ENCODE assay signal across 15 cellular contexts in genomic region chr19:15268192-15268927, GRCh38. TPM values are rescaled to one million over a fixed set of nuclear protein-coding genes. Genes with fewer than 3 reads are reported as not detected.
DNase-seq lines count a peak whose midpoint lies in the region; ATAC-seq and TF ChIP-seq lines count a peak whose summit lies in the region.
"Had no signal": no experiment of that assay in that cellular context is flagged by ENCODE, and none has a peak within 500 bp of the region (broad histone marks: within the 10 kb centered on the region; RNA-seq: fewer than 3 reads in every experiment).

No MANE protein-coding gene starts in this region.

- peaks cover 95% of the 10 kb centered on the region for H3K36me3 ChIP-seq in CD4-positive, alpha-beta memory T cell (ENCODE audit: insufficient read depth, low read length)
- H3K36me3 ChIP-seq in naive thymus-derived CD4-positive, alpha-beta T cell (ENCODE audit: control insufficient read depth in 2 of 3, insufficient read depth in 3 of 3, low read length in 3 of 3): peaks cover 29 to 100% (median 29%) of the 10 kb centered on the region in 3 experiments

- no peak overlapping the region for H3K27ac ChIP-seq in CD4-positive, alpha-beta memory T cell (ENCODE audit: low read depth, low read length)
- H3K27ac ChIP-seq in naive thymus-derived CD4-positive, alpha-beta T cell (ENCODE audit: low read depth, low read length): no peak overlapping the region
- H3K27ac ChIP-seq: BLaER1 treated with 17β-estradiol and CSF1 and Interleukin-3, amounts not matched to agents 10 nM and 100 nM; PC-9 had no signal

- H3K4me3 ChIP-seq in CD4-positive, alpha-beta memory T cell (ENCODE audit: low read length in 2 of 2): no peak overlapping the region
- no peak overlapping the region for H3K4me3 ChIP-seq in naive thymus-derived CD4-positive, alpha-beta T cell (ENCODE audit: low read length)
- H3K4me3 ChIP-seq: BLaER1 treated with 17β-estradiol and CSF1 and Interleukin-3, amounts not matched to agents 10 nM and 100 nM; PC-9; smooth muscle cell had no signal

- H3K36me3 Mint-ChIP-seq in CD4-positive, alpha-beta memory T cell: peaks cover 78 to 92% of the 10 kb centered on the region in 2 donors
- H3K36me3 Mint-ChIP-seq in HFFc6 (ENCODE audit: low read depth) (peaks cover 39% of the 10 kb centered on the region), chondrocyte (ENCODE audit: low read depth) (peaks cover 39% of the 10 kb centered on the region)
- peaks cover 7 to 70% (median 22%) of the 10 kb centered on the region in 5 donors for H3K36me3 Mint-ChIP-seq in naive thymus-derived CD4-positive, alpha-beta T cell

- peak overlapping the region in 6 of 7 donors; percentile 13 to 86 (median 66) for H3K27ac Mint-ChIP-seq in CD4-positive, alpha-beta memory T cell
- H3K27ac Mint-ChIP-seq in HFFc6 (peak overlapping the region; percentile 17; the same call in 1 of the 2 replicates), chondrocyte (ENCODE audit: unreplicated experiment) (peak overlapping the region; percentile 64)
- H3K27ac Mint-ChIP-seq in naive thymus-derived CD4-positive, alpha-beta T cell: peak overlapping the region in 5 of 9 donors; percentile 17 to 84 (median 52)

- no peaks in the 10 kb centered on the region for H3K27me3 Mint-ChIP-seq in CD4-positive, alpha-beta memory T cell
- peaks cover 2% of the 10 kb centered on the region for H3K27me3 Mint-ChIP-seq in HFFc6 (ENCODE audit: insufficient read depth)
- no peaks in the 10 kb centered on the region for H3K27me3 Mint-ChIP-seq in chondrocyte (ENCODE audit: low read depth)
- H3K27me3 Mint-ChIP-seq in naive thymus-derived CD4-positive, alpha-beta T cell: no peaks in the 10 kb centered on the region

- H3K27me3 ChIP-seq in CD4-positive, alpha-beta memory T cell (ENCODE audit: insufficient read depth, low read length): no peaks in the 10 kb centered on the region
- H3K27me3 ChIP-seq in naive thymus-derived CD4-positive, alpha-beta T cell (ENCODE audit: control insufficient read depth in 2 of 2, insufficient read depth in 2 of 2, low read length in 2 of 2): no peaks in the 10 kb centered on the region
- H3K27me3 ChIP-seq: BLaER1 treated with 17β-estradiol and CSF1 and Interleukin-3, amounts not matched to agents 10 nM and 100 nM had no signal

- no peaks in the 10 kb centered on the region for H3K4me1 ChIP-seq in CD4-positive, alpha-beta memory T cell (ENCODE audit: insufficient read depth, low read length)
- H3K4me1 ChIP-seq in naive thymus-derived CD4-positive, alpha-beta T cell (ENCODE audit: control insufficient read depth in 2 of 2, insufficient read depth in 2 of 2, low read length in 2 of 2): no peaks in the 10 kb centered on the region

- POLR2A ChIA-PET in CD4-positive, alpha-beta memory T cell (lab: Charles Lee; ENCODE audit: partially characterized antibody): no interaction called here
- POLR2A ChIA-PET in naive thymus-derived CD4-positive, alpha-beta T cell (lab: Charles Lee): no interaction called here

- TF ChIP-seq CTCF in HFFc6 (IDR thresholded peaks at IDR 0.05) (no peak), chondrocyte (IDR thresholded peaks at IDR 0.05) (no peak)

- no peak for ATAC-seq in naive thymus-derived CD4-positive, alpha-beta T cell
- ATAC-seq in HG03354 (IDR thresholded peaks at IDR 0.05; ENCODE audit: poor library complexity, severe bottlenecking, unreplicated experiment): no peak
- ATAC-seq: SK-N-SH treated with all-trans-retinoic acid at 6 μM for 48 hours had no signal

- intact Hi-C loops in CD4-positive, alpha-beta memory T cell (cut with micrococcal nuclease): no loop called here
- intact Hi-C loops in naive thymus-derived CD4-positive, alpha-beta T cell (cut with micrococcal nuclease): no loop called here

- CTCF ChIA-PET in CD4-positive, alpha-beta memory T cell (lab: Charles Lee; ENCODE audit: partially characterized antibody): interaction anchor here (1.9 kb wide), 1 partner anchor 151 kb away, joined by 4 read pairs; the partner anchor contains the start of gene AKAP8L
- CTCF ChIA-PET in naive thymus-derived CD4-positive, alpha-beta T cell (lab: Charles Lee): interaction anchor here (0.6 kb wide), 1 partner anchor 165 kb away, joined by 4 read pairs; no protein-coding TSS in a partner anchor

- H3K9me3 Mint-ChIP-seq in CD4-positive, alpha-beta memory T cell: peaks cover 0 to 2% (median 0%) of the 10 kb centered on the region in 8 donors
- H3K9me3 Mint-ChIP-seq in HFFc6 (no peaks in the 10 kb centered on the region), chondrocyte (ENCODE audit: low read depth) (no peaks in the 10 kb centered on the region)
- H3K9me3 Mint-ChIP-seq in naive thymus-derived CD4-positive, alpha-beta T cell: no peaks in the 10 kb centered on the region

- no peaks in the 10 kb centered on the region for H3K9me3 ChIP-seq in CD4-positive, alpha-beta memory T cell (ENCODE audit: control insufficient read depth in 1 of 2, low read length in 2 of 2)
- H3K9me3 ChIP-seq in naive thymus-derived CD4-positive, alpha-beta T cell (ENCODE audit: control insufficient read depth in 2 of 3, low read length in 3 of 3): no peaks in the 10 kb centered on the region
- H3K9me3 ChIP-seq: BLaER1 treated with 17β-estradiol and CSF1 and Interleukin-3, amounts not matched to agents 10 nM and 100 nM had no signal

- peaks cover 7 to 41% (median 31%) of the 10 kb centered on the region in 4 donors for H3K4me1 Mint-ChIP-seq in CD4-positive, alpha-beta memory T cell
- H3K4me1 Mint-ChIP-seq in HFFc6 (ENCODE audit: low read depth) (peaks cover 52% of the 10 kb centered on the region), chondrocyte (ENCODE audit: low read depth) (peaks cover 57% of the 10 kb centered on the region)
- peaks cover 24 to 51% (median 44%) of the 10 kb centered on the region in 7 donors for H3K4me1 Mint-ChIP-seq in naive thymus-derived CD4-positive, alpha-beta T cell

- H3K4me3 Mint-ChIP-seq in CD4-positive, alpha-beta memory T cell: peak overlapping the region in 1 of 8 donors; percentile 32
- no peak overlapping the region for H3K4me3 Mint-ChIP-seq in HFFc6
- H3K4me3 Mint-ChIP-seq in chondrocyte (ENCODE audit: unreplicated experiment): no peak overlapping the region
- H3K4me3 Mint-ChIP-seq in naive thymus-derived CD4-positive, alpha-beta T cell: peak overlapping the region in 1 of 10 donors; percentile 25

- DNase-seq in CD4-positive, alpha-beta memory T cell: no peak
- DNase-seq in HFFc6 (no peak), chondrocyte (ENCODE audit: low spot score) (no peak), NCI-H146 (lab: John Stamatoyannopoulos, UW) (no peak), activated gamma-delta T cell treated with Interleukin-2 at 50 U/mL for 16 hours (no peak), anterior cingulate cortex (lab: John Stamatoyannopoulos, UW) (no peak)
- DNase-seq in naive thymus-derived CD4-positive, alpha-beta T cell: no peak
- DNase-seq: cerebellar nuclear complex, NCI-H187 treated with DMSO at 0.1 percent for 48 hours, NCI-H524 treated with DMSO at 0.1 percent for 48 hours, PC-9 had no signal

RNA-seq across cellular contexts. Expression of gene EPHX3, which starts 36.1 kb away (rescaled TPM):
- under 1 TPM in 1 of 2 experiments, not detected in 1; 0.29 TPM for total RNA-seq in CD4-positive, alpha-beta memory T cell
- not detected for polyA plus RNA-seq in CD4-positive, alpha-beta memory T cell
- total RNA-seq in HFFc6 (2021; fragmentation: NEBNext Ultra II Directional; extraction: Animal tissue kit (Norgen Biotek cat#: 25700)): under 1 TPM in 3 of 6 experiments, not detected in 3; 0.13 to 0.37 (median 0.14) TPM
- 0.15 to 0.38 TPM in 2 of 3 replicates, not detected in the other for total RNA-seq in chondrocyte
- total RNA-seq in naive thymus-derived CD4-positive, alpha-beta T cell: under 1 TPM in 2 of 5 experiments, not detected in 3; 0.32 to 0.42 TPM
- not detected for polyA plus RNA-seq in naive thymus-derived CD4-positive, alpha-beta T cell
